33 cellular contexts compared by ENCODE assay signal in the genomic region with DNA sequence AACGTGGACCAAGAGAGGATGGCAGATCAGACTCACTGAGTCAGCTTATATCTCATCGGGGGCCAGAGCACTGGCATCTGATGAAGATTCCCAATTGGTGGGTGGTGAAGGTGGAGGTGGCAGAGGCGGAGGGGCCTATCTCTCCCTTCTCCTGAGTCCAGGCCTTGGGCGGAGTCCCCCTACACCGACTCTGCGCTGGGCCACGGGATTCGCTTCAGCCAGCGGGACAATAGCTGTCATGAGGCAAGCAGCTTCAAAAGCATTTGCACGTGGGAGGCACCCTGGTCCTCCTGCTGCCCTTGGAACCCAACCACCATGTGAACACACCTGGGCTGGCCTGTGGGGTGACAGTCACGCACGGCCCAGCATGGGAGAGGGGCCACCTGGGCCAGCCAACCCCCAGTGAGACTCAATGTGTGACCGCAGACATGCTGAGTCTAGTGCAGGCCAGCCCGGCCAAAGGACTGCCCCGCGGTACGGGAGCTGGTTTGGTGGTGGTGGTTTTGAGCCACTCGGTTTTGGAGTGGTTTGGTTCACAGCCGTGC.
"Had no signal": no experiment of that assay in that cellular context is flagged by ENCODE, and none has a peak within 500 bp of the region (broad histone marks: within the 10 kb centered on the region; RNA-seq: fewer than 3 reads in every experiment).

No MANE protein-coding gene starts in this region.

- H3K4me1 Mint-ChIP-seq: activated B cell treated with CpG ODN at 0.5 μM for 24 hours; activated CD8-positive, alpha-beta memory T cell treated with anti-CD3 and anti-CD28 coated beads, Interleukin-2, amount 10 ng/mL, durations not matched to agents 7 days and 5 days; activated naive CD8-positive, alpha-beta T cell treated with anti-CD3 and anti-CD28 coated beads for 36 hours; activated T-helper 17 cell treated with anti-CD3 and anti-CD28 coated beads, Interleukin-2, amount 50 U/mL, for 72 hours had no signal

- H3K9me3 ChIP-seq: Peyer's patch had no signal

- FAIRE-seq: K562 had no signal

- H3K36me3 ChIP-seq: brain microvascular endothelial cell, Peyer's patch had no signal

- H3K9me3 Mint-ChIP-seq: activated CD4-positive, alpha-beta memory T cell treated with anti-CD3 and anti-CD28 coated beads for 36 hours; activated naive CD8-positive, alpha-beta T cell treated with anti-CD3 and anti-CD28 coated beads for 36 hours; activated T-cell treated with anti-CD3 and anti-CD28 coated beads, Interleukin-2, amount 50 U/mL, for 72 hours; activated T-helper 17 cell treated with anti-CD3 and anti-CD28 coated beads, Interleukin-2, amount 50 U/mL, for 72 hours had no signal

- H3K27ac ChIP-seq: brain microvascular endothelial cell, Peyer's patch, RWPE1, VCaP had no signal

- H3K4me3 ChIP-seq: K562, Peyer's patch had no signal

- ATAC-seq: activated CD8-positive, alpha-beta memory T cell treated with anti-CD3 and anti-CD28 coated beads, Interleukin-2, amount 10 ng/mL, durations not matched to agents 7 days and 5 days; activated T-cell treated with anti-CD3 and anti-CD28 coated beads, Interleukin-2, amount 50 U/mL, for 72 hours; activated T-helper 17 cell treated with anti-CD3 and anti-CD28 coated beads, Interleukin-2, amount 50 U/mL, for 72 hours; K562 had no signal

- H3K4me1 ChIP-seq: Peyer's patch had no signal

- H3K27me3 Mint-ChIP-seq: activated B cell treated with CpG ODN at 0.5 μM for 24 hours; activated CD4-positive, alpha-beta memory T cell treated with anti-CD3 and anti-CD28 coated beads for 36 hours; activated CD8-positive, alpha-beta memory T cell treated with anti-CD3 and anti-CD28 coated beads, Interleukin-2, amount 10 ng/mL, durations not matched to agents 7 days and 5 days; activated naive CD8-positive, alpha-beta T cell treated with anti-CD3 and anti-CD28 coated beads for 36 hours; activated T-helper 17 cell treated with anti-CD3 and anti-CD28 coated beads, Interleukin-2, amount 50 U/mL, for 72 hours had no signal

- H3K27me3 ChIP-seq: brain microvascular endothelial cell, Peyer's patch had no signal

- DNase-seq: activated B cell treated with CpG ODN at 0.5 μM for 24 hours; activated CD4-positive, alpha-beta memory T cell treated with anti-CD3 and anti-CD28 coated beads for 36 hours; activated CD4-positive, alpha-beta T cell treated with anti-CD3 and anti-CD28 coated beads for 4 hours; activated CD4-positive, alpha-beta T cell treated with anti-CD3 and anti-CD28 coated beads, Interleukin-2, amount 50 U/mL, for 1 hour; activated CD4-positive, CD25-positive, alpha-beta regulatory T cell treated with anti-CD3 and anti-CD28 coated beads, Interleukin-2, amount 50 U/mL, for 72 hours; activated CD8-positive, alpha-beta memory T cell treated with anti-CD3 and anti-CD28 coated beads, Interleukin-2, amount 10 ng/mL, durations not matched to agents 7 days and 5 days; activated CD8-positive, alpha-beta memory T cell treated with anti-CD3 and anti-CD28 coated beads, Interleukin-2, amount 50 U/mL, for 48 hours; activated effector memory CD4-positive, alpha-beta T cell treated with anti-CD3 and anti-CD28 coated beads, Interleukin-2, amount 50 U/mL, for 16 hours; activated naive CD4-positive, alpha-beta T cell; activated naive CD4-positive, alpha-beta T cell treated with anti-CD3 and anti-CD28 coated beads, Interleukin-2, amount 50 U/mL, for 16 hours; activated naive CD8-positive, alpha-beta T cell treated with anti-CD3 and anti-CD28 coated beads for 36 hours; activated T-cell treated with anti-CD3 and anti-CD28 coated beads, Interleukin-2, amount 50 U/mL, for 72 hours; amniotic stem cell; aorta; brain microvascular endothelial cell; NCI-H1105; NCI-H1436; NCI-H1694; NCI-H1930; NCI-H2081 treated with DMSO at 0.1 percent for 48 hours; NCI-H446 treated with DMSO at 0.1 percent for 48 hours; NCI-H524; NK-92 treated with Interleukin-12 subunit alpha and Interleukin-12 subunit beta, amount 100 ng/mL, for 24 hours; Peyer's patch; Right ventricle myocardium superior; SW 1271; T-helper 1 cell; T-helper 2 cell; T-helper 9 cell had no signal

- H3K4me3 Mint-ChIP-seq: activated B cell treated with CpG ODN at 0.5 μM for 24 hours; activated CD4-positive, alpha-beta memory T cell treated with anti-CD3 and anti-CD28 coated beads for 36 hours; activated CD8-positive, alpha-beta memory T cell treated with anti-CD3 and anti-CD28 coated beads, Interleukin-2, amount 10 ng/mL, durations not matched to agents 7 days and 5 days; activated naive CD8-positive, alpha-beta T cell treated with anti-CD3 and anti-CD28 coated beads for 36 hours; activated T-cell treated with anti-CD3 and anti-CD28 coated beads, Interleukin-2, amount 50 U/mL, for 72 hours; activated T-helper 17 cell treated with anti-CD3 and anti-CD28 coated beads, Interleukin-2, amount 50 U/mL, for 72 hours had no signal

- H3K27ac Mint-ChIP-seq: activated B cell treated with CpG ODN at 0.5 μM for 24 hours; activated CD4-positive, alpha-beta memory T cell treated with anti-CD3 and anti-CD28 coated beads for 36 hours; activated CD8-positive, alpha-beta memory T cell treated with anti-CD3 and anti-CD28 coated beads, Interleukin-2, amount 10 ng/mL, durations not matched to agents 7 days and 5 days; activated naive CD8-positive, alpha-beta T cell treated with anti-CD3 and anti-CD28 coated beads for 36 hours; activated T-cell treated with anti-CD3 and anti-CD28 coated beads, Interleukin-2, amount 50 U/mL, for 72 hours; activated T-helper 17 cell treated with anti-CD3 and anti-CD28 coated beads, Interleukin-2, amount 50 U/mL, for 72 hours had no signal

- H3K36me3 Mint-ChIP-seq: activated CD4-positive, alpha-beta memory T cell treated with anti-CD3 and anti-CD28 coated beads for 36 hours; activated CD8-positive, alpha-beta memory T cell treated with anti-CD3 and anti-CD28 coated beads, Interleukin-2, amount 10 ng/mL, durations not matched to agents 7 days and 5 days; activated naive CD8-positive, alpha-beta T cell treated with anti-CD3 and anti-CD28 coated beads for 36 hours had no signal
